11 cellular contexts compared by ENCODE assay signal in the genomic region with DNA sequence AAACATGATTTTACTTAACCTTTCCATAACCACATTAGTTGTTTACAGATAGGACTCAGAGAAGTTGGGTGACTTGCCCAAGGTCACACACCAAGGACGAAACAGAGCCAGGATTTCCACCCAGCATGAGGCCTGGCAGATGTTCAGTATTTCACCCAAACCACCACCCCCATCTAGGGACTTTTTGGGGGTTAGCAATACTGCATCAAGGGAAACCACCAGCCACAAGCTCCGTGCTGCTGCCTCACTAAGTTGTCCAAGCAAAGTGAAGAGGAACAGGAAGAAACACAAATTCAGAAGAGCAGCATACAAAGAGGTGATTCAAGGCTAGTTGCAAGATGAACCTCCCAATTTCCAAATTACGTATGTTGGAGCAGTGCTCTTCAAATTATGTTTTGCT.
DNase-seq lines count a peak whose midpoint lies in the region; ATAC-seq lines count a peak whose summit lies in the region.
"Had no signal": no experiment of that assay in that cellular context is flagged by ENCODE, and none has a peak within 500 bp of the region (broad histone marks: within the 10 kb centered on the region; RNA-seq: fewer than 3 reads in every experiment).

No MANE protein-coding gene starts in this region.

- H3K27ac Mint-ChIP-seq in activated CD4-positive, alpha-beta memory T cell treated with anti-CD3 and anti-CD28 coated beads, Interleukin-2, amount 10 ng/mL, durations not matched to agents 7 days and 5 days: peak overlapping the region; percentile 32

- H3K36me3 Mint-ChIP-seq in activated CD4-positive, alpha-beta memory T cell treated with anti-CD3 and anti-CD28 coated beads, Interleukin-2, amount 10 ng/mL, durations not matched to agents 7 days and 5 days (ENCODE audit: low read depth): no peaks in the 10 kb centered on the region

- H3K4me3 Mint-ChIP-seq in activated CD4-positive, alpha-beta memory T cell treated with anti-CD3 and anti-CD28 coated beads, Interleukin-2, amount 10 ng/mL, durations not matched to agents 7 days and 5 days: no peak overlapping the region

- peaks cover 12% of the 10 kb centered on the region for H3K4me1 Mint-ChIP-seq in activated CD4-positive, alpha-beta memory T cell treated with anti-CD3 and anti-CD28 coated beads, Interleukin-2, amount 10 ng/mL, durations not matched to agents 7 days and 5 days

- H3K27me3 Mint-ChIP-seq in activated CD4-positive, alpha-beta memory T cell treated with anti-CD3 and anti-CD28 coated beads, Interleukin-2, amount 10 ng/mL, durations not matched to agents 7 days and 5 days: no peaks in the 10 kb centered on the region

- H3K9me3 Mint-ChIP-seq in activated CD4-positive, alpha-beta memory T cell treated with anti-CD3 and anti-CD28 coated beads, Interleukin-2, amount 10 ng/mL, durations not matched to agents 7 days and 5 days: no peaks in the 10 kb centered on the region

- POLR2A ChIA-PET in activated CD4-positive, alpha-beta memory T cell treated with anti-CD3 and anti-CD28 coated beads, Interleukin-2, amount 10 ng/mL, durations not matched to agents 7 days and 5 days (lab: Charles Lee): no interaction called here

- CTCF ChIA-PET in activated CD4-positive, alpha-beta memory T cell treated with anti-CD3 and anti-CD28 coated beads, Interleukin-2, amount 10 ng/mL, durations not matched to agents 7 days and 5 days (lab: Charles Lee): interaction anchor here (1.4 kb wide), 1 partner anchor 78 kb away, joined by 3 read pairs; no protein-coding TSS in a partner anchor

- ATAC-seq in GM18502 (IDR thresholded peaks at IDR 0.05; ENCODE audit: poor library complexity, unreplicated experiment): peak; percentile 97
- ATAC-seq in GM19438 (IDR thresholded peaks at IDR 0.05; ENCODE audit: low read depth, unreplicated experiment): peak; percentile 87
- ATAC-seq in HG03060 (IDR thresholded peaks at IDR 0.05; ENCODE audit: low read depth, unreplicated experiment): peak; percentile 92
- no peak for ATAC-seq in HG02973 (IDR thresholded peaks at IDR 0.05; ENCODE audit: unreplicated experiment)

- DNase-seq in activated CD4-positive, alpha-beta memory T cell treated with anti-CD3 and anti-CD28 coated beads, Interleukin-2, amount 10 ng/mL, durations not matched to agents 7 days and 5 days: peak; percentile 61
- DNase-seq in C1 segment of cervical spinal cord (lab: John Stamatoyannopoulos, UW) (no peak), NCI-H2171 (lab: John Stamatoyannopoulos, UW) (no peak), GOT3 (lab: John Stamatoyannopoulos, UW) (no peak)
- DNase-seq: activated naive CD4-positive, alpha-beta T cell treated with anti-CD3 and anti-CD28 coated beads, Interleukin-2, amount 50 U/mL, for 16 hours; mesendoderm; Right ventricle myocardium superior had no signal
